Comparison of ENCODE assay signal across 13 cellular contexts in the genomic region with DNA sequence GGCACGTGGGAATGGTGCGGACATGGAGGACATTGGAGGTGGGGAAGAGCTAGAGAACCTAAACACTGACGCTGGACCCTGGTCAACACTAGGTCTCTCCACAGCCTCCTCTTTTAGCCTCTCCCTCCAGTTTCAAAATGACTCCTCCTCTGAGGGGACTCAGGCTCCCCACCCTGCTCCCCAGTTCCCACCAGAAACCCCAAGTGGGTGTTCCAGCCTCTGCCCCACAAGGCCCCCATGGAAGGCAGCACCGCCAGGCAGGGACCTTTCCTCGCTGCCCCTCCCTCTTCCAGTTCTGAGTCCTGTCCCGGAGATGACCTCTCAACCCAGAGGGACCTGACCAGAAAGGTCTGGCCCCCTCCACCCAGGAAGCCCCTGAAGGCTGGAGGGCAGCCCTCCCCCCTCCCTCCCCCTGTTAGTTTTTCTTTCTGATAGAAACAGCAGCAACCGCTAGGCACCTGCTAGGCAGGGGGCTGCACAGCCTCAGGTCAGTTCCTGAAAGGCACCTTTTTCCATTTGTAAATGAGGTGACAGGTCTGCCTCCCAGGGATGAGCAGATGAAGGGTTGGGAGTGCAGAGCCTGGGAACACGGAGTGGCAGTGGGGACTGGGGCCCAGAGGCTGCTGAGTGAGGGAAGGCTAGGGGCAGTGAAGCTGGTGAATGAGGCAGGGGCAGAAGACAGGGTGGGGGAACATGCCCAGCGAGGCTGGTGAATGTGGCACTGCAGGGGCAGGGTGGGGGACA. TPM values are rescaled to one million over a fixed set of nuclear protein-coding genes. Genes with fewer than 3 reads are reported as not detected.
DNase-seq lines count a peak whose midpoint lies in the region; ATAC-seq, FAIRE-seq and TF ChIP-seq lines count a peak whose summit lies in the region.
"Had no signal": no experiment of that assay in that cellular context is flagged by ENCODE, and none has a peak within 500 bp of the region (broad histone marks: within the 10 kb centered on the region; RNA-seq: fewer than 3 reads in every experiment).

No MANE protein-coding gene starts in this region.

- no peak overlapping the region for H2AFZ ChIP-seq in GM12878 (ENCODE audit: control insufficient read depth, low read depth, low read length)

- H3K27me3 ChIP-seq in GM12878 (replicated peaks in 1 of 2; ENCODE audit: control insufficient read depth in 2 of 2, insufficient read depth in 2 of 2, low read length in 1 of 2), result no peaks in the 10 kb centered on the region

- no peaks in the 10 kb centered on the region for H3K36me3 Mint-ChIP-seq in activated T-cell treated with anti-CD3 and anti-CD28 coated beads, Interleukin-2, amount 50 U/mL, for 4 hours (ENCODE audit: insufficient read depth)
- no peaks in the 10 kb centered on the region for H3K36me3 Mint-ChIP-seq in IgD-negative memory B cell
- peaks cover 17% of the 10 kb centered on the region for H3K36me3 Mint-ChIP-seq in stimulated activated effector memory CD8-positive, alpha-beta T cell treated with anti-CD3 and anti-CD28 coated beads, Interleukin-12 subunit alpha, Interleukin-12 subunit beta, amount 100 ng/mL, for 72 hours

- SMC1A ChIA-PET in GM12878 (lab: Charles Lee; ENCODE audit: uncharacterized antibody, unreplicated experiment), result interaction anchor here (0.5 to 6.2 kb wide), 5 partner anchors 36 to 138 kb away, joined by 3 to 56 read pairs (median 31); a partner anchor contains a TSS

- POLR2A ChIA-PET in GM12878 (lab: Charles Lee), result interaction anchor here (1.1 to 5.7 kb wide), 8 partner anchors 10 to 176 kb away, joined by 3 to 59 read pairs (median 23); a partner anchor contains a TSS

- no peak for TF ChIP-seq RAD21 in GM12878 (IDR thresholded peaks at IDR 0.05; ENCODE audit: insufficient read depth, low read depth, low read length)

- peak overlapping the region; percentile 75 for H3K27ac ChIP-seq in GM12878 (ENCODE audit: control insufficient read depth, insufficient read depth)
- H3K27ac ChIP-seq: psoas muscle, thoracic aorta had no signal

- in situ Hi-C loops in GM12878 (cut with MboI), result loop anchor here (10.0 kb wide), 1 partner anchor 45 kb away; no protein-coding TSS in a partner anchor

- no peak for TF ChIP-seq CTCF in GM12878 (IDR thresholded peaks at IDR 0.05 in 2 of 3, conservative IDR thresholded peaks at IDR 0.05 in 1 of 3; ENCODE audit: control insufficient read depth in 2 of 3, extremely low read depth in 1 of 3, insufficient read depth in 1 of 3, low read depth in 3 of 3, low read length in 3 of 3)

- BruUV-seq in GM12878 (replicated peaks; lab: Mats Ljungman, UMichigan), result no TSS peak

- WGBS in GM12878 (ENCODE audit: insufficient coverage, insufficient replicate concordance, low lambda C conversion rate, missing lambda C conversion rate), result 20% methylated on average over 8 of the region's 9 CpGs

- ATAC-seq in activated T-cell treated with anti-CD3 and anti-CD28 coated beads, Interleukin-2, amount 50 U/mL, for 4 hours, result no peak
- peak; percentile 8 for ATAC-seq in GM12878
- ATAC-seq in stimulated activated effector memory CD8-positive, alpha-beta T cell treated with anti-CD3 and anti-CD28 coated beads, Interleukin-12 subunit alpha, Interleukin-12 subunit beta, amount 100 ng/mL, for 72 hours, result no peak
- no peak for ATAC-seq in HG03025 (IDR thresholded peaks at IDR 0.05; ENCODE audit: low FRiP score, unreplicated experiment)
- ATAC-seq: psoas muscle had no signal

- no peaks in the 10 kb centered on the region for H3K27me3 Mint-ChIP-seq in activated T-cell treated with anti-CD3 and anti-CD28 coated beads, Interleukin-2, amount 50 U/mL, for 4 hours (ENCODE audit: low read depth)
- no peaks in the 10 kb centered on the region for H3K27me3 Mint-ChIP-seq in IgD-negative memory B cell

- peak overlapping the region; percentile 66 for H3K4me2 ChIP-seq in GM12878 (ENCODE audit: control insufficient read depth, insufficient read depth)

- H3K4me3 Mint-ChIP-seq in activated T-cell treated with anti-CD3 and anti-CD28 coated beads, Interleukin-2, amount 50 U/mL, for 4 hours, result peak overlapping the region; percentile 74
- H3K4me3 Mint-ChIP-seq in IgD-negative memory B cell, result peak overlapping the region; percentile 88 to 98 (median 96)
- peak overlapping the region; percentile 98 for H3K4me3 Mint-ChIP-seq in stimulated activated effector memory CD8-positive, alpha-beta T cell treated with anti-CD3 and anti-CD28 coated beads, Interleukin-12 subunit alpha, Interleukin-12 subunit beta, amount 100 ng/mL, for 72 hours

- H3K4me3 ChIP-seq in GM12878, result peak overlapping the region; percentile 59; the same call in 1 of the 2 replicates
- H3K4me3 ChIP-seq: psoas muscle, thoracic aorta had no signal

- peaks cover 0 to 4% of the 10 kb centered on the region in 2 experiments; a peak in 2 of 4 replicates for H3K36me3 ChIP-seq in GM12878 (ENCODE audit: control insufficient read depth in 2 of 2, insufficient read depth in 2 of 2, low read length in 1 of 2)
- H3K36me3 ChIP-seq: thoracic aorta had no signal

- DNase-seq in activated T-cell treated with anti-CD3 and anti-CD28 coated beads, Interleukin-2, amount 50 U/mL, for 4 hours, result no peak
- DNase-seq in activated T-cell treated with anti-CD3 and anti-CD28 coated beads for 4 hours (no peak), GM12878 (ENCODE audit: low read depth, low spot score) (no peak), 8988T (no peak), SIG-M5 (lab: John Stamatoyannopoulos, UW) (no peak)
- no peak for DNase-seq in stimulated activated effector memory CD8-positive, alpha-beta T cell treated with anti-CD3 and anti-CD28 coated beads, Interleukin-12 subunit alpha, Interleukin-12 subunit beta, amount 100 ng/mL, for 72 hours (ENCODE audit: low spot score in 2 of 2)
- DNase-seq: NCI-H1417 treated with DMSO at 0.1 percent for 48 hours, SW 1271 had no signal

- H3K9ac ChIP-seq in GM12878 (ENCODE audit: control insufficient read depth, insufficient read depth, low read length), result peak overlapping the region; percentile 29; the same call in 1 of the 2 replicates

- H3K27ac Mint-ChIP-seq in IgD-negative memory B cell, result peak overlapping the region; percentile 94 to 97 (median 94)
- peak overlapping the region; percentile 96 for H3K27ac Mint-ChIP-seq in stimulated activated effector memory CD8-positive, alpha-beta T cell treated with anti-CD3 and anti-CD28 coated beads, Interleukin-12 subunit alpha, Interleukin-12 subunit beta, amount 100 ng/mL, for 72 hours

- H3K4me1 Mint-ChIP-seq in activated T-cell treated with anti-CD3 and anti-CD28 coated beads, Interleukin-2, amount 50 U/mL, for 4 hours (ENCODE audit: low read depth), result peaks cover 60% of the 10 kb centered on the region
- H3K4me1 Mint-ChIP-seq in IgD-negative memory B cell, result peaks cover 26 to 49% (median 48%) of the 10 kb centered on the region in 3 donors
- peaks cover 67% of the 10 kb centered on the region for H3K4me1 Mint-ChIP-seq in stimulated activated effector memory CD8-positive, alpha-beta T cell treated with anti-CD3 and anti-CD28 coated beads, Interleukin-12 subunit alpha, Interleukin-12 subunit beta, amount 100 ng/mL, for 72 hours

- intact Hi-C loops in GM12878 (cut with micrococcal nuclease; ENCODE audit: unreplicated experiment), result loop anchor here (2.0 to 5.0 kb wide), 3 partner anchors 55 to 128 kb away; a partner anchor contains a TSS

- no peak for FAIRE-seq in GM12878 (lab: Jason Lieb, UNC)
- FAIRE-seq: G401.6 had no signal

- H3K4me1 ChIP-seq in GM12878 (ENCODE audit: control insufficient read depth, insufficient read depth, low read length), result peaks cover 47% of the 10 kb centered on the region

- H3K9me3 Mint-ChIP-seq in activated T-cell treated with anti-CD3 and anti-CD28 coated beads, Interleukin-2, amount 50 U/mL, for 4 hours, result no peaks in the 10 kb centered on the region
- peaks cover 0 to 2% (median 0%) of the 10 kb centered on the region in 3 donors for H3K9me3 Mint-ChIP-seq in IgD-negative memory B cell
- no peaks in the 10 kb centered on the region for H3K9me3 Mint-ChIP-seq in stimulated activated effector memory CD8-positive, alpha-beta T cell treated with anti-CD3 and anti-CD28 coated beads, Interleukin-12 subunit alpha, Interleukin-12 subunit beta, amount 100 ng/mL, for 72 hours

- TF ChIP-seq EP300 in GM12878 (IDR thresholded peaks at IDR 0.05; ENCODE audit: borderline replicate concordance in 1 of 2, control insufficient read depth in 1 of 2, low read depth in 2 of 2, low read length in 2 of 2), result no peak

- RAD21 ChIA-PET in GM12878 (lab: Charles Lee; ENCODE audit: unreplicated experiment), result interaction anchor here (0.9 to 4.4 kb wide), 10 partner anchors 9 to 130 kb away, joined by 3 to 35 read pairs (median 10); a partner anchor contains a TSS

- CTCF ChIA-PET in GM12878 (lab: Yijun Ruan, JAX), result interaction anchor here (0.8 to 6.1 kb wide), 11 partner anchors 11 to 208 kb away, joined by 3 to 80 read pairs (median 4); a partner anchor contains a TSS

- H3K79me2 ChIP-seq in GM12878 (ENCODE audit: control insufficient read depth, insufficient read depth, low read length), result peaks cover 22% of the 10 kb centered on the region

- TF ChIP-seq POLR2A in GM12878 (IDR thresholded peaks at IDR 0.05; ENCODE audit: low read depth, low read length), result no peak

- no peaks in the 10 kb centered on the region for H3K9me3 ChIP-seq in GM12878 (replicated peaks; ENCODE audit: control insufficient read depth, insufficient read depth, low read length)
- H3K9me3 ChIP-seq: psoas muscle, thoracic aorta had no signal

- peaks cover 6% of the 10 kb centered on the region; the same call in 1 of the 2 replicates for H4K20me1 ChIP-seq in GM12878 (ENCODE audit: control insufficient read depth, insufficient read depth)

RNA-seq across cellular contexts. Expression of a gene that starts 9.3 kb away (rescaled TPM):
- 100 to 1,000 TPM; 175 to 195 (median 180) TPM for total RNA-seq in activated T-cell treated with anti-CD3 and anti-CD28 coated beads, Interleukin-2, amount 50 U/mL, for 4 hours
- polyA plus RNA-seq in IgD-negative memory B cell (294 TPM), GM12878 (2011; rRNA removed) (31.3 and 57.2 TPM in 2 replicates), GM12878 (2014; fragmentation: Illumina TruSeq; extraction: Trizol) (17.2 and 38.7 TPM in 2 replicates), GM12878 (2014; fragmentation: Nextera tagmentation; extraction: Ambion mirVana) (10 to 100 TPM in 1 of 2 experiments, 1 to 10 TPM in 1; 8.0 to 19.8 TPM), GM12878 (2014; rRNA removed) (60.6 and 67.5 TPM in 2 replicates), GM12878 (2016; fragmentation: Nextera tagmentation; extraction: Ambion mirVana) (100 to 1,000 TPM; 120 to 128 TPM)
- 316 and 431 TPM in 2 replicates for total RNA-seq in GM12878 (2013; cell fraction: nucleolus; rRNA removed)
- total RNA-seq in GM12878 (2014; rRNA removed) (85.3 and 101 TPM in 2 replicates), GM12878 (2014; rRNA removed; fragmentation: Illumina TruSeq; extraction: Trizol) (25.2 and 31.3 TPM in 2 replicates), GM12878 (2021) (162 and 172 TPM in 2 replicates)
- polyA plus RNA-seq in GM12878 (2011; ENCODE audit: low read depth), result 46.7 TPM
- 131 and 135 TPM in 2 replicates for polyA plus RNA-seq in GM12878 (2011; cell fraction: cytosol; rRNA removed)
- polyA plus RNA-seq in GM12878 (2011; cell fraction: nucleus; rRNA removed), result 271 and 308 TPM in 2 replicates
- 78.4 and 88.1 TPM in 2 replicates for polyA plus RNA-seq in GM12878 (2012)
- 34.5 and 84.6 TPM in 2 replicates for polyA minus RNA-seq in GM12878 (2011; rRNA and poly(A)+ RNA removed)
- 49.2 and 68.0 TPM in 2 replicates for polyA minus RNA-seq in GM12878 (2011; cell fraction: cytosol; rRNA and poly(A)+ RNA removed)
- 58.9 and 82.0 TPM in 2 replicates for polyA minus RNA-seq in GM12878 (2011; cell fraction: nucleus; rRNA and poly(A)+ RNA removed)

RNA-seq across cellular contexts. Expression of a gene that starts 9.9 kb away (rescaled TPM):
- 100 to 1,000 TPM; 100 to 130 (median 126) TPM for total RNA-seq in activated T-cell treated with anti-CD3 and anti-CD28 coated beads, Interleukin-2, amount 50 U/mL, for 4 hours
- polyA plus RNA-seq in IgD-negative memory B cell (12.3 TPM), GM12878 (2011; rRNA removed) (14.8 and 27.7 TPM in 2 replicates), GM12878 (2014; fragmentation: Illumina TruSeq; extraction: Trizol) (1.7 and 5.9 TPM in 2 replicates), GM12878 (2014; fragmentation: Nextera tagmentation; extraction: Ambion mirVana) (1 to 10 TPM in 1 of 2 experiments, under 1 TPM in 1; 0.69 to 5.5 TPM), GM12878 (2014; rRNA removed) (53.6 and 62.2 TPM in 2 replicates), GM12878 (2016; fragmentation: Nextera tagmentation; extraction: Ambion mirVana) (10 to 100 TPM; 69.2 to 75.5 TPM)
- total RNA-seq in GM12878 (2013; cell fraction: nucleolus; rRNA removed), result 6.2 and 8.6 TPM in 2 replicates
- total RNA-seq in GM12878 (2014; rRNA removed) (39.4 and 40.2 TPM in 2 replicates), GM12878 (2014; rRNA removed; fragmentation: Illumina TruSeq; extraction: Trizol) (17.0 and 18.0 TPM in 2 replicates), GM12878 (2021) (81.3 and 83.2 TPM in 2 replicates)
- 6.3 TPM for polyA plus RNA-seq in GM12878 (2011; ENCODE audit: low read depth)
- polyA plus RNA-seq in GM12878 (2011; cell fraction: cytosol; rRNA removed), result 32.2 and 59.0 TPM in 2 replicates
- 33.4 and 49.2 TPM in 2 replicates for polyA plus RNA-seq in GM12878 (2011; cell fraction: nucleus; rRNA removed)
- 22.6 and 22.7 TPM in 2 replicates for polyA plus RNA-seq in GM12878 (2012)
- polyA minus RNA-seq in GM12878 (2011; rRNA and poly(A)+ RNA removed), result 10.2 and 16.9 TPM in 2 replicates
- polyA minus RNA-seq in GM12878 (2011; cell fraction: cytosol; rRNA and poly(A)+ RNA removed), result 12.4 and 18.7 TPM in 2 replicates
- 2.8 and 6.0 TPM in 2 replicates for polyA minus RNA-seq in GM12878 (2011; cell fraction: nucleus; rRNA and poly(A)+ RNA removed)

RNA-seq across cellular contexts. Expression of a gene that starts 56.5 kb away (rescaled TPM):
- total RNA-seq in activated T-cell treated with anti-CD3 and anti-CD28 coated beads, Interleukin-2, amount 50 U/mL, for 4 hours, result 10 to 100 TPM; 33.8 to 37.6 (median 34.6) TPM
- 44.7 TPM for polyA plus RNA-seq in IgD-negative memory B cell
- total RNA-seq in GM12878 (2013; cell fraction: nucleolus; rRNA removed), result 40.3 and 40.4 TPM in 2 replicates
- total RNA-seq in GM12878 (2014; rRNA removed), result 46.9 and 48.0 TPM in 2 replicates
- 30.2 and 33.4 TPM in 2 replicates for total RNA-seq in GM12878 (2014; rRNA removed; fragmentation: Illumina TruSeq; extraction: Trizol)
- total RNA-seq in GM12878 (2021), result 45.5 and 46.7 TPM in 2 replicates
- 19.6 TPM for polyA plus RNA-seq in GM12878 (2011; ENCODE audit: low read depth)
- 44.2 and 49.2 TPM in 2 replicates for polyA plus RNA-seq in GM12878 (2011; rRNA removed)
- polyA plus RNA-seq in GM12878 (2011; cell fraction: cytosol; rRNA removed), result 39.6 and 41.6 TPM in 2 replicates
- polyA plus RNA-seq in GM12878 (2011; cell fraction: nucleus; rRNA removed), result 46.1 and 56.8 TPM in 2 replicates
- polyA plus RNA-seq in GM12878 (2012), result 28.3 and 33.6 TPM in 2 replicates
- polyA plus RNA-seq in GM12878 (2014; fragmentation: Illumina TruSeq; extraction: Trizol), result 33.2 and 33.8 TPM in 2 replicates
- 10 to 100 TPM in 1 of 2 experiments, 1 to 10 TPM in 1; 2.4 to 10.4 TPM for polyA plus RNA-seq in GM12878 (2014; fragmentation: Nextera tagmentation; extraction: Ambion mirVana)
- polyA plus RNA-seq in GM12878 (2014; rRNA removed), result 39.3 and 43.4 TPM in 2 replicates
- 10 to 100 TPM; 49.5 to 56.4 TPM for polyA plus RNA-seq in GM12878 (2016; fragmentation: Nextera tagmentation; extraction: Ambion mirVana)
- polyA minus RNA-seq in GM12878 (2011; rRNA and poly(A)+ RNA removed), result 19.2 and 29.2 TPM in 2 replicates
- 16.7 and 22.1 TPM in 2 replicates for polyA minus RNA-seq in GM12878 (2011; cell fraction: cytosol; rRNA and poly(A)+ RNA removed)
- 11.8 and 15.6 TPM in 2 replicates for polyA minus RNA-seq in GM12878 (2011; cell fraction: nucleus; rRNA and poly(A)+ RNA removed)
